In genomic region chr1:74317663-74318062, GRCh38 we compare ENCODE assay signal across 22 cellular contexts.
"Had no signal": no experiment of that assay in that cellular context is flagged by ENCODE, and none has a peak within 500 bp of the region (broad histone marks: within the 10 kb centered on the region; RNA-seq: fewer than 3 reads in every experiment).

No MANE protein-coding gene starts in this region.

- FAIRE-seq: endometrium, urothelium cell line had no signal

- H3K27ac ChIP-seq: epithelial cell of prostate, esophagus muscularis mucosa, gastroesophageal sphincter, neutrophil, psoas muscle, spleen, thoracic aorta, transverse colon had no signal

- H3K36me3 ChIP-seq: esophagus muscularis mucosa, gastroesophageal sphincter, neutrophil, spleen, thoracic aorta, transverse colon had no signal

- H3K9me3 ChIP-seq: esophagus muscularis mucosa, gastroesophageal sphincter, neutrophil, psoas muscle, spleen, thoracic aorta, transverse colon had no signal

- H3K27me3 ChIP-seq: esophagus muscularis mucosa, gastroesophageal sphincter, neutrophil, spleen, transverse colon had no signal

- H3K4me1 ChIP-seq: esophagus muscularis mucosa, gastroesophageal sphincter, psoas muscle, spleen, transverse colon had no signal

- H3K4me3 ChIP-seq: esophagus muscularis mucosa, gastroesophageal sphincter, psoas muscle, spleen, thoracic aorta, transverse colon had no signal

- ATAC-seq: gastroesophageal sphincter; left lobe of liver; naive thymus-derived CD8-positive, alpha-beta T cell; psoas muscle; sciatic nerve; stimulated activated memory B cell treated with anti-CD40 and anti-IgM and Interleukin-4, amounts not matched to agents 10 μg/mL and 1 μg/mL and 100 μg/mL, for 72 hours; stimulated activated naive CD8-positive, alpha-beta T cell treated with anti-CD3 and anti-CD28 coated beads, Interleukin-15, amount 100 ng/mL, for 72 hours had no signal

- DNase-seq: effector memory CD4-positive, alpha-beta T cell; glutamatergic neuron; islet precursor cell; mammary epithelial cell; naive thymus-derived CD8-positive, alpha-beta T cell; psoas muscle; spleen; stimulated activated CD4-positive, alpha-beta T cell treated with anti-CD3 and anti-CD28 coated beads, Interleukin-15, amount 100 ng/mL, for 24 hours; stimulated activated CD4-positive, alpha-beta T cell treated with anti-CD3 and anti-CD28 coated beads, Interleukin-1b, Interleukin-23, amount 100 ng/mL, for 48 hours; stimulated activated CD4-positive, alpha-beta T cell treated with anti-CD3 and anti-CD28 coated beads, Interleukin-4, amount 100 ng/mL, for 24 hours; stimulated activated naive CD8-positive, alpha-beta T cell treated with anti-CD3 and anti-CD28 coated beads, Interleukin-15, amount 100 ng/mL, for 72 hours; transverse colon had no signal
